Comparison of ENCODE assay signal across 27 cellular contexts in the genomic region with DNA sequence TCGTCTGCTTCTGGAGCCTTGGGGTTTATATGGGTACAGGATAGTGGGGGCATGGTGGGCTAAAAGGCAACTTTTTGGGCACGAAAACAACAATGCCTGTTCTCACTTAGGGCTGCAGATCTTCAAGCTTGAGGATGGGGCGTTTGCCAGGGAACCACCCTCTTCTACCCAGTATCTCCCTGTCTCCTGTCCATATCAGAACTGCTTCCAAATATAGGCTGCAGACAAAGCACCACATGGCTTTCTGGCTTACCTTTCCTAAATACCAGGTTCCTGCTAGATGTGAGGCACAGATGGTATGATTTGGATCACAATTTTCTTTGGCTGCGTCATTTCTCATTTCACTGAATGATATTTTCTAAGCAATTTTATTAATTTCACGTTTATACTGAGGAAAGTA.
"Had no signal": no experiment of that assay in that cellular context is flagged by ENCODE, and none has a peak within 500 bp of the region (broad histone marks: within the 10 kb centered on the region; RNA-seq: fewer than 3 reads in every experiment).

No MANE protein-coding gene starts in this region.

- H3K9me3 ChIP-seq: Peyer's patch had no signal

- H3K4me1 Mint-ChIP-seq: activated T-helper 17 cell treated with anti-CD3 and anti-CD28 coated beads, Interleukin-2, amount 50 U/mL, for 72 hours; T-helper 17 cell; WTC11 had no signal

- DNase-seq: activated CD4-positive, alpha-beta T cell treated with anti-CD3 and anti-CD28 coated beads for 48 hours; activated CD4-positive, alpha-beta T cell treated with anti-CD3 and anti-CD28 coated beads, Interleukin-2, amount 50 U/mL, for 48 hours; activated CD4-positive, CD25-positive, alpha-beta regulatory T cell treated with anti-CD3 and anti-CD28 coated beads, Interleukin-2, amount 50 U/mL, for 72 hours; activated CD8-positive, alpha-beta memory T cell treated with anti-CD3 and anti-CD28 coated beads for 24 hours; activated gamma-delta T cell; activated naive CD4-positive, alpha-beta T cell treated with anti-CD3 and anti-CD28 coated beads for 36 hours; activated naive CD8-positive, alpha-beta T cell treated with anti-CD3 and anti-CD28 coated beads for 36 hours; activated T-cell treated with anti-CD3 and anti-CD28 coated beads, Interleukin-2, amount 50 U/mL, for 48 hours; central memory CD4-positive, alpha-beta T cell; Kasumi-1; KBM-7; NCI-H1105 treated with DMSO at 0.1 percent for 48 hours; NCI-H1436 treated with DMSO at 0.1 percent for 48 hours; NCI-H187; NCI-H2081; NCI-H2171; NCI-H2227 treated with DMSO at 0.1 percent for 48 hours; NCI-H526; NK-92 treated with Interleukin-12 subunit alpha and Interleukin-12 subunit beta, amount 100 ng/mL, for 24 hours; Peyer's patch; SHP77 treated with DMSO at 0.1 percent for 48 hours; T-helper 17 cell; T-helper 9 cell had no signal

- H3K4me1 ChIP-seq: Peyer's patch had no signal

- H3K27ac ChIP-seq: Peyer's patch, RWPE1 had no signal

- H3K4me3 Mint-ChIP-seq: activated naive CD4-positive, alpha-beta T cell treated with anti-CD3 and anti-CD28 coated beads for 36 hours; activated naive CD8-positive, alpha-beta T cell treated with anti-CD3 and anti-CD28 coated beads for 36 hours; activated T-helper 17 cell treated with anti-CD3 and anti-CD28 coated beads, Interleukin-2, amount 50 U/mL, for 72 hours; T-helper 17 cell; WTC11 had no signal

- H3K36me3 ChIP-seq: Peyer's patch had no signal

- H3K27me3 ChIP-seq: Peyer's patch had no signal

- ATAC-seq: activated T-helper 17 cell treated with anti-CD3 and anti-CD28 coated beads, Interleukin-2, amount 50 U/mL, for 72 hours; T-helper 17 cell had no signal

- H3K4me3 ChIP-seq: Peyer's patch had no signal

- FAIRE-seq: colon had no signal

- H3K36me3 Mint-ChIP-seq: activated naive CD8-positive, alpha-beta T cell treated with anti-CD3 and anti-CD28 coated beads for 36 hours; WTC11 had no signal

- H3K27ac Mint-ChIP-seq: activated naive CD4-positive, alpha-beta T cell treated with anti-CD3 and anti-CD28 coated beads for 36 hours; activated naive CD8-positive, alpha-beta T cell treated with anti-CD3 and anti-CD28 coated beads for 36 hours; activated T-helper 17 cell treated with anti-CD3 and anti-CD28 coated beads, Interleukin-2, amount 50 U/mL, for 72 hours; T-helper 17 cell; WTC11 had no signal

- H3K9me3 Mint-ChIP-seq: activated naive CD4-positive, alpha-beta T cell treated with anti-CD3 and anti-CD28 coated beads for 36 hours; activated T-helper 17 cell treated with anti-CD3 and anti-CD28 coated beads, Interleukin-2, amount 50 U/mL, for 72 hours; WTC11 had no signal

- H3K27me3 Mint-ChIP-seq: activated T-helper 17 cell treated with anti-CD3 and anti-CD28 coated beads, Interleukin-2, amount 50 U/mL, for 72 hours had no signal
